In genomic region chr7:981793-982510, GRCh38 we compare ENCODE assay signal across 1 cellular context.
TF ChIP-seq lines count a peak whose summit lies in the region.

No MANE protein-coding gene starts in this region.

TF ChIP-seq in HepG2, 621 proteins besides CTCF, POLR2A, EP300 and RAD21:
- TF ChIP-seq CREB3 (CRISPR knock-in tag; IDR thresholded peaks at IDR 0.05) = no peak
- peak; percentile 12; the same call in 1 of the 2 replicates for TF ChIP-seq GABPB1 (CRISPR knock-in tag; IDR thresholded peaks at IDR 0.05)
- TF ChIP-seq ZUFSP (CRISPR knock-in tag; IDR thresholded peaks at IDR 0.05; ENCODE audit: borderline replicate concordance) = no peak
- TF ChIP-seq ZNF468 (CRISPR knock-in tag; IDR thresholded peaks at IDR 0.05) = 0 out of 2 replicates have a peak, but pooled peaks have one; percentile 29
- peak; percentile 17; the same call in 1 of the 2 replicates for TF ChIP-seq ZNF710 (CRISPR knock-in tag; IDR thresholded peaks at IDR 0.05; ENCODE audit: borderline replicate concordance)
- 0 out of 2 replicates have a peak, but pooled peaks have one; percentile 6 for TF ChIP-seq KDM5B (CRISPR knock-in tag; IDR thresholded peaks at IDR 0.05; ENCODE audit: borderline replicate concordance)
- TF ChIP-seq ZNF883 (CRISPR knock-in tag; IDR thresholded peaks at IDR 0.05; ENCODE audit: not compliant biosample characterization) = no peak
- TF ChIP-seq ADNP (CRISPR knock-in tag; IDR thresholded peaks at IDR 0.05) = 0 out of 2 replicates have a peak, but pooled peaks have one; percentile 72
- TF ChIP-seq PCBP1 (IDR thresholded peaks at IDR 0.05; ENCODE audit: borderline replicate concordance, low read depth, low read length) = 0 out of 2 replicates have a peak, but pooled peaks have one; percentile 38
- TF ChIP-seq PATZ1 (CRISPR knock-in tag; IDR thresholded peaks at IDR 0.05) = 0 out of 2 replicates have a peak, but pooled peaks have one; percentile 18
- peak; percentile 36; the same call in 1 of the 2 replicates for TF ChIP-seq ZNF768 (CRISPR knock-in tag; IDR thresholded peaks at IDR 0.05)
- TF ChIP-seq SPEN (CRISPR knock-in tag; IDR thresholded peaks at IDR 0.05; ENCODE audit: low read depth) = no peak
- TF ChIP-seq ZBTB14 (CRISPR knock-in tag; IDR thresholded peaks at IDR 0.05) = no peak
- peak; percentile 84; the same call in 1 of the 2 replicates for TF ChIP-seq ZBTB38 (CRISPR knock-in tag; IDR thresholded peaks at IDR 0.05)
- 0 out of 2 replicates have a peak, but pooled peaks have one; percentile 52 for TF ChIP-seq HNRNPL (IDR thresholded peaks at IDR 0.05; ENCODE audit: low read depth, low read length)
- peak; percentile 47; the same call in 1 of the 2 replicates for TF ChIP-seq MXD1 (CRISPR knock-in tag; IDR thresholded peaks at IDR 0.05)
- TF ChIP-seq KDM1A (CRISPR knock-in tag; IDR thresholded peaks at IDR 0.05) = 0 out of 2 replicates have a peak, but pooled peaks have one; percentile 44
- TF ChIP-seq AGO2 (optimal IDR thresholded peaks at IDR 0.05; ENCODE audit: low read depth, low read length) = peak; percentile 94
- TF ChIP-seq RBFOX2 (IDR thresholded peaks at IDR 0.05; ENCODE audit: low read depth, low read length) = peak; percentile 67
- TF ChIP-seq ZSCAN21 (CRISPR knock-in tag; IDR thresholded peaks at IDR 0.05; ENCODE audit: borderline replicate concordance) = peak; percentile 67; the same call in 1 of the 2 replicates
- 0 out of 2 replicates have a peak, but pooled peaks have one; percentile 22 for TF ChIP-seq ZNF576 (CRISPR knock-in tag; IDR thresholded peaks at IDR 0.05)
- TF ChIP-seq ZNF33B (CRISPR knock-in tag; IDR thresholded peaks at IDR 0.05) = no peak
- 0 out of 2 replicates have a peak, but pooled peaks have one; percentile 23 for TF ChIP-seq ATF7-NPFF (CRISPR knock-in tag; IDR thresholded peaks at IDR 0.05; ENCODE audit: low read depth)
- 0 out of 2 replicates have a peak, but pooled peaks have one; percentile 25 for TF ChIP-seq ZHX1 (CRISPR knock-in tag; IDR thresholded peaks at IDR 0.05; ENCODE audit: low read depth)
- TF ChIP-seq ZNF34 (CRISPR knock-in tag; IDR thresholded peaks at IDR 0.05; ENCODE audit: borderline replicate concordance) = 0 out of 2 replicates have a peak, but pooled peaks have one; percentile 30
- TF ChIP-seq ZBTB33 (CRISPR knock-in tag; IDR thresholded peaks at IDR 0.05) = peak; percentile 76
- peak; percentile 87 for TF ChIP-seq ZNF770 (CRISPR knock-in tag; IDR thresholded peaks at IDR 0.05)
- TF ChIP-seq RCOR2 (CRISPR knock-in tag; IDR thresholded peaks at IDR 0.05) = 0 out of 2 replicates have a peak, but pooled peaks have one; percentile 33
- peak; percentile 61; the same call in 1 of the 2 replicates for TF ChIP-seq ZNF121 (CRISPR knock-in tag; IDR thresholded peaks at IDR 0.05)
- peak; percentile 95 for TF ChIP-seq ZMYM3 (CRISPR knock-in tag; IDR thresholded peaks at IDR 0.05)
- TF ChIP-seq KLF11 (CRISPR knock-in tag; IDR thresholded peaks at IDR 0.05) = no peak
